In genomic region chr16:67252806-67253497, GRCh38 we compare ENCODE assay signal across 18 cellular contexts. TPM values are rescaled to one million over a fixed set of nuclear protein-coding genes. Genes with fewer than 3 reads are reported as not detected.
DNase-seq lines count a peak whose midpoint lies in the region; ATAC-seq and TF ChIP-seq lines count a peak whose summit lies in the region.
"Had no signal": no experiment of that assay in that cellular context is flagged by ENCODE, and none has a peak within 500 bp of the region (broad histone marks: within the 10 kb centered on the region; RNA-seq: fewer than 3 reads in every experiment).

No MANE protein-coding gene starts in this region.

- peaks cover 5% of the 10 kb centered on the region for H3K36me3 Mint-ChIP-seq in glutamatergic neuron (ENCODE audit: unreplicated experiment)
- no peaks in the 10 kb centered on the region for H3K36me3 Mint-ChIP-seq in natural killer cell treated with Interleukin-12 subunit alpha and Interleukin-12 subunit beta and Interleukin-15 and Interleukin-18, amount 100 ng/mL, for 72 hours

- peaks cover 9% of the 10 kb centered on the region for H3K9me3 Mint-ChIP-seq in glutamatergic neuron (ENCODE audit: unreplicated experiment)
- H3K9me3 Mint-ChIP-seq in natural killer cell treated with Interleukin-12 subunit alpha and Interleukin-12 subunit beta and Interleukin-15 and Interleukin-18, amount 100 ng/mL, for 72 hours, result no peaks in the 10 kb centered on the region
- H3K9me3 Mint-ChIP-seq: HFFc6 had no signal

- H3K27ac Mint-ChIP-seq in glutamatergic neuron (ENCODE audit: unreplicated experiment), result peak overlapping the region; percentile 64
- no peak overlapping the region for H3K27ac Mint-ChIP-seq in natural killer cell treated with Interleukin-12 subunit alpha and Interleukin-12 subunit beta and Interleukin-15 and Interleukin-18, amount 100 ng/mL, for 72 hours
- H3K27ac Mint-ChIP-seq: HFFc6 had no signal

- peaks cover 13% of the 10 kb centered on the region for H3K4me1 Mint-ChIP-seq in glutamatergic neuron (ENCODE audit: low read depth, unreplicated experiment)
- peaks cover 12 to 14% of the 10 kb centered on the region in 2 donors for H3K4me1 Mint-ChIP-seq in natural killer cell treated with Interleukin-12 subunit alpha and Interleukin-12 subunit beta and Interleukin-15 and Interleukin-18, amount 100 ng/mL, for 72 hours (ENCODE audit: low read depth in 2 of 2)

- no peak for ATAC-seq in natural killer cell treated with Interleukin-12 subunit alpha and Interleukin-12 subunit beta and Interleukin-15 and Interleukin-18, amount 100 ng/mL, for 72 hours
- ATAC-seq: A549 had no signal

- intact Hi-C loops in posterior vena cava (cut with DNase I), result no loop called here

- peaks cover 18% of the 10 kb centered on the region for H3K27me3 Mint-ChIP-seq in glutamatergic neuron (ENCODE audit: unreplicated experiment)
- peaks cover 14% of the 10 kb centered on the region in 2 donors for H3K27me3 Mint-ChIP-seq in natural killer cell treated with Interleukin-12 subunit alpha and Interleukin-12 subunit beta and Interleukin-15 and Interleukin-18, amount 100 ng/mL, for 72 hours

- DNase-seq in DMS 273 (lab: John Stamatoyannopoulos, UW; ENCODE audit: unreplicated experiment), result peak; percentile 87
- peak; percentile 60 for DNase-seq in NCI-H1694 treated with DMSO at 0.1 percent for 48 hours (lab: John Stamatoyannopoulos, UW)
- peak; percentile 44 for DNase-seq in glutamatergic neuron
- DNase-seq in posterior vena cava (ENCODE audit: low spot score), result peak; percentile 49
- no peak for DNase-seq in natural killer cell treated with Interleukin-12 subunit alpha and Interleukin-12 subunit beta and Interleukin-15 and Interleukin-18, amount 100 ng/mL, for 72 hours (ENCODE audit: low spot score)
- DNase-seq in NOMO-1 treated with dmso at 0.1 percent for 144 hours (lab: John Stamatoyannopoulos, UW; ENCODE audit: unreplicated experiment), result no peak
- DNase-seq in OCI-M1 (lab: John Stamatoyannopoulos, UW), result no peak
- DNase-seq: Calu3, DND-41, GF-D8, HFFc6, KG1, MM.1S, NCI-H1105 treated with DMSO at 0.1 percent for 48 hours, NCI-H1930, NCI-H526 treated with DMSO at 0.1 percent for 48 hours had no signal

- TF ChIP-seq CTCF in glutamatergic neuron (IDR thresholded peaks at IDR 0.05; ENCODE audit: partially characterized antibody, unreplicated experiment), result no peak

- H3K4me3 Mint-ChIP-seq in glutamatergic neuron (ENCODE audit: unreplicated experiment), result no peak overlapping the region
- no peak overlapping the region for H3K4me3 Mint-ChIP-seq in natural killer cell treated with Interleukin-12 subunit alpha and Interleukin-12 subunit beta and Interleukin-15 and Interleukin-18, amount 100 ng/mL, for 72 hours
- H3K4me3 Mint-ChIP-seq: CD14-positive monocyte, HFFc6 had no signal

RNA-seq across cellular contexts. Expression of gene SLC9A5, which starts 4.2 kb away (rescaled TPM):
- total RNA-seq in glutamatergic neuron (ENCODE audit: unreplicated experiment) (1.4 TPM), posterior vena cava (1 to 10 TPM in 1 of 2 donors, under 1 TPM in 1; 0.57 to 1.1 TPM)
- total RNA-seq in natural killer cell treated with Interleukin-12 subunit alpha and Interleukin-12 subunit beta and Interleukin-15 and Interleukin-18, amount 100 ng/mL, for 72 hours, result 1 to 10 TPM; 1.4 to 5.9 TPM

RNA-seq across cellular contexts. Expression of gene FHOD1, which starts 5.7 kb away (rescaled TPM):
- total RNA-seq in glutamatergic neuron (ENCODE audit: unreplicated experiment) (18.8 TPM), posterior vena cava (10 to 100 TPM; 23.8 to 32.9 TPM)
- 100 to 1,000 TPM; 156 to 160 TPM for total RNA-seq in natural killer cell treated with Interleukin-12 subunit alpha and Interleukin-12 subunit beta and Interleukin-15 and Interleukin-18, amount 100 ng/mL, for 72 hours

RNA-seq across cellular contexts. Expression of gene TMEM208, which starts 26.0 kb away (rescaled TPM):
- total RNA-seq in glutamatergic neuron (ENCODE audit: unreplicated experiment), result 42.6 TPM
- 10 to 100 TPM; 25.1 to 33.1 TPM for total RNA-seq in posterior vena cava
- 10 to 100 TPM; 55.1 to 56.1 TPM for total RNA-seq in natural killer cell treated with Interleukin-12 subunit alpha and Interleukin-12 subunit beta and Interleukin-15 and Interleukin-18, amount 100 ng/mL, for 72 hours

RNA-seq across cellular contexts. Expression of gene PLEKHG4, which starts 26.4 kb away (rescaled TPM):
- 3.4 TPM for total RNA-seq in glutamatergic neuron (ENCODE audit: unreplicated experiment)
- total RNA-seq in posterior vena cava, result 1 to 10 TPM; 3.2 to 5.4 TPM
- 1 to 10 TPM; 5.8 to 8.7 TPM for total RNA-seq in natural killer cell treated with Interleukin-12 subunit alpha and Interleukin-12 subunit beta and Interleukin-15 and Interleukin-18, amount 100 ng/mL, for 72 hours

RNA-seq across cellular contexts. Expression of gene ELMO3, which starts 54.0 kb away (rescaled TPM):
- total RNA-seq in glutamatergic neuron (ENCODE audit: unreplicated experiment) (2.1 TPM), posterior vena cava (1 to 10 TPM in 1 of 2 donors, under 1 TPM in 1; 0.93 to 1.2 TPM)
- 10 to 100 TPM in 1 of 2 donors, 1 to 10 TPM in 1; 3.6 to 13.9 TPM for total RNA-seq in natural killer cell treated with Interleukin-12 subunit alpha and Interleukin-12 subunit beta and Interleukin-15 and Interleukin-18, amount 100 ng/mL, for 72 hours

Comparison
In these comparisons a context has a peak if more than half of its experiments do, and no peak if none do; other contexts are left out.
1. DNase-seq: peak in DMS 273 (single experiment), NCI-H1694 treated with DMSO at 0.1 percent for 48 hours (single experiment), glutamatergic neuron (single experiment) and posterior vena cava (single experiment); none in natural killer cell treated with Interleukin-12 subunit alpha and Interleukin-12 subunit beta and Interleukin-15 and Interleukin-18, amount 100 ng/mL, for 72 hours (single experiment), NOMO-1 treated with dmso at 0.1 percent for 144 hours (single experiment) and OCI-M1 (single experiment).